Comparison of ENCODE assay signal across 9 cellular contexts in the genomic region with DNA sequence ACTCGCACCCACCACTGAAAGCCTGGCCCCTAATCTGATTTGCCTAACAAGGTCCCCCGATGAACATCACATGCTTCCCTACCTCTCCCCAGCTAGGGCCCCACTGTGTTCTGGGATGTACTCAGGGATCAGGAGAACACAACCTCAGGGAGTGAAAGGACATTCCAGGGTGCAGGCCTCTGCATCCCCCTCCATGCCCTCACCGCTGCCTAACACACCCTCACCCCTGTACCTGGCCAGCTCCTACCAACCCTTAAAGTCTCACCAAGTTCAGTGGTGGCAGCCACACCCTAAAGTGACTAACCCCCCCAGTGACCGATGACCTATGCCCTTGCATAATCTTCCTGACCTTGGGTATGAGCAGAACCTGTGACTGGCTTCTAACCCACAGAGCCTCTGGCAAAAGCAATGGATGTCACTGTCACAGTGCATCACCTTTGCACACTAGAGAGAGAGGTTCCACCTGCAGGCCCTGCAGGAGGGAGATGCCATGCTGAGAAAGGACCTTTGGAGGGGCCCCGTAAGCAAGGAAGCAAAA.
"Had no signal": no experiment of that assay in that cellular context is flagged by ENCODE, and none has a peak within 500 bp of the region (broad histone marks: within the 10 kb centered on the region; RNA-seq: fewer than 3 reads in every experiment).

No MANE protein-coding gene starts in this region.

- H3K4me3 Mint-ChIP-seq: activated CD4-positive, alpha-beta T cell treated with anti-CD3 and anti-CD28 coated beads for 36 hours; activated CD8-positive, alpha-beta T cell treated with anti-CD3 and anti-CD28 coated beads, Interleukin-2, amount 10 ng/mL, durations not matched to agents 7 days and 5 days; activated naive CD8-positive, alpha-beta T cell treated with anti-CD3 and anti-CD28 coated beads, Interleukin-2, amount 10 ng/mL, durations not matched to agents 7 days and 5 days had no signal

- DNase-seq: activated CD4-positive, alpha-beta T cell treated with anti-CD3 and anti-CD28 coated beads for 36 hours; activated CD8-positive, alpha-beta T cell treated with anti-CD3 and anti-CD28 coated beads, Interleukin-2, amount 10 ng/mL, durations not matched to agents 7 days and 5 days; activated naive CD8-positive, alpha-beta T cell treated with anti-CD3 and anti-CD28 coated beads, Interleukin-2, amount 10 ng/mL, durations not matched to agents 7 days and 5 days; hypothalamus; midbrain; substantia nigra; SW 1271 had no signal

- H3K9me3 Mint-ChIP-seq: activated naive CD8-positive, alpha-beta T cell treated with anti-CD3 and anti-CD28 coated beads, Interleukin-2, amount 10 ng/mL, durations not matched to agents 7 days and 5 days; activated T-helper 2 cell treated with anti-CD3 and anti-CD28 coated beads, Interferon-gamma antibody, Interleukin-2, Interleukin-4, amounts not matched to agents 10 μg/mL and 5 μg/mL and 100 μg/mL, durations not matched to agents 14 hours and 24 hours and 36 hours; stimulated activated effector memory CD8-positive, alpha-beta T cell treated with anti-CD3 and anti-CD28 coated beads, Interleukin-12 subunit alpha, Interleukin-12 subunit beta, amount 100 ng/mL, for 72 hours had no signal

- ATAC-seq: activated CD4-positive, alpha-beta T cell treated with anti-CD3 and anti-CD28 coated beads for 36 hours; activated CD8-positive, alpha-beta T cell treated with anti-CD3 and anti-CD28 coated beads, Interleukin-2, amount 10 ng/mL, durations not matched to agents 7 days and 5 days; stimulated activated effector memory CD8-positive, alpha-beta T cell treated with anti-CD3 and anti-CD28 coated beads, Interleukin-12 subunit alpha, Interleukin-12 subunit beta, amount 100 ng/mL, for 72 hours had no signal

- H3K36me3 Mint-ChIP-seq: activated naive CD8-positive, alpha-beta T cell treated with anti-CD3 and anti-CD28 coated beads, Interleukin-2, amount 10 ng/mL, durations not matched to agents 7 days and 5 days; stimulated activated effector memory CD8-positive, alpha-beta T cell treated with anti-CD3 and anti-CD28 coated beads, Interleukin-12 subunit alpha, Interleukin-12 subunit beta, amount 100 ng/mL, for 72 hours had no signal

- H3K27ac Mint-ChIP-seq: activated CD4-positive, alpha-beta T cell treated with anti-CD3 and anti-CD28 coated beads for 36 hours; activated T-helper 2 cell treated with anti-CD3 and anti-CD28 coated beads, Interferon-gamma antibody, Interleukin-2, Interleukin-4, amounts not matched to agents 10 μg/mL and 5 μg/mL and 100 μg/mL, durations not matched to agents 14 hours and 24 hours and 36 hours had no signal
